18 cellular contexts compared by ENCODE assay signal in the genomic region with DNA sequence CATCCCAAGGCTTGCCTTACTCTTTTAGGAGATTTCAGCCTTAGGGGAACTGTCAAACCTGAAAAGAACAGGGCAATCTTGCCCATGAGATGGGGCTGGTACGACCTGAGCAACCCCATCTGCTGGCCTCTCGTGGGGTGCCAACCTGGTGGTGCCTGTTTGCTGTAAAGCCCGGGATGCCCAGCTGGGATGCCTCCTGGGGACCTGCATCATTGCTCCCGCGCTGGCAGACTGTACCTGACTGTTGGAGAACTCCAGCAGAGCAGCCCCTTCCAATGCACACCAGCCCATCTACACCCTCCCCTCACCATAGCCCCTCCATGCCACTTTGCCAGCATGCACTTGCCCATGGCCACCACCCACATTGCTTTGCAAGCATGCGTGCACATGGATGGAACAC.
A peak's percentile ranks its signal among the peaks of the same experiment; 100 is the strongest.
DNase-seq lines count a peak whose midpoint lies in the region; ATAC-seq, FAIRE-seq and TF ChIP-seq lines count a peak whose summit lies in the region.
"Had no signal": no experiment of that assay in that cellular context is flagged by ENCODE, and none has a peak within 500 bp of the region (broad histone marks: within the 10 kb centered on the region; RNA-seq: fewer than 3 reads in every experiment).

No MANE protein-coding gene starts in this region.

- H3K36me3 ChIP-seq in astrocyte (ENCODE audit: insufficient read depth, low read length) = no peaks in the 10 kb centered on the region
- H3K36me3 ChIP-seq: BE2C had no signal

- no peak overlapping the region for H3K4me3 Mint-ChIP-seq in astrocyte (ENCODE audit: unreplicated experiment)
- H3K4me3 Mint-ChIP-seq: CD4-positive, CD25-positive, alpha-beta regulatory T cell had no signal

- no peaks in the 10 kb centered on the region for H3K9me3 Mint-ChIP-seq in astrocyte (ENCODE audit: unreplicated experiment)

- DNase-seq in A549 (ENCODE audit: low read depth in 1 of 2, low spot score in 1 of 2) (no peak), astrocyte (ENCODE audit: low read depth) (no peak), mesenteric fat pad (ENCODE audit: low spot score) (peak; percentile 76), GM19240 (ENCODE audit: insufficient read length, low spot score) (no peak), cardiac septum (ENCODE audit: low spot score) (no peak), pons (ENCODE audit: low spot score) (no peak)
- DNase-seq: ACHN; BE2C; C1 segment of cervical spinal cord; Caco-2; CD4-positive, CD25-positive, alpha-beta regulatory T cell; GOT3; H7 had no signal

- ATAC-seq in A549 = no peak
- no peak for ATAC-seq in GM21515 (IDR thresholded peaks at IDR 0.05; ENCODE audit: unreplicated experiment)

- H3K27ac ChIP-seq in A549 (no peak overlapping the region), astrocyte (ENCODE audit: low read depth, low read length) (no peak overlapping the region)

- POLR2A ChIA-PET in A549 (lab: Yijun Ruan, JAX) = no interaction called here

- H2AFZ ChIP-seq in astrocyte (ENCODE audit: low read depth, low read length) = no peak overlapping the region

- WGBS in A549 (ENCODE audit: missing lambda C conversion rate) = 6% methylated on average over 6 of the region's 6 CpGs

- H4K20me1 ChIP-seq in astrocyte (ENCODE audit: insufficient read depth, low read length) = no peaks in the 10 kb centered on the region

- TF ChIP-seq RAD21 in A549 (conservative IDR thresholded peaks at IDR 0.05 in 1 of 2, IDR thresholded peaks at IDR 0.05 in 1 of 2) = no peak

- TF ChIP-seq POLR2A in A549 (IDR thresholded peaks at IDR 0.05; ENCODE audit: low read length) = peak; percentile 5; the same call in 1 of the 2 replicates

- no peaks in the 10 kb centered on the region for H3K9me3 ChIP-seq in A549
- no peaks in the 10 kb centered on the region for H3K9me3 ChIP-seq in astrocyte (ENCODE audit: insufficient read depth, low read depth, low read length)
- H3K9me3 ChIP-seq: BE2C, Caco-2 had no signal

- TF ChIP-seq EP300 in A549 (IDR thresholded peaks at IDR 0.05) = no peak

- CTCF ChIA-PET in A549 (lab: Yijun Ruan, JAX) = no interaction called here

- intact Hi-C loops in cardiac septum (cut with DNase I) = no loop called here

- H3K27me3 Mint-ChIP-seq in astrocyte (ENCODE audit: low read depth, unreplicated experiment) = peaks cover 1% of the 10 kb centered on the region
- H3K27me3 Mint-ChIP-seq: CD4-positive, CD25-positive, alpha-beta regulatory T cell had no signal

- no peak for TF ChIP-seq CTCF in A549 (IDR thresholded peaks at IDR 0.05)
- no peak for TF ChIP-seq CTCF in astrocyte (IDR thresholded peaks at IDR 0.05; ENCODE audit: insufficient read depth, low read depth, low read length)

- H3K27ac Mint-ChIP-seq in astrocyte (ENCODE audit: unreplicated experiment) = no peak overlapping the region
- H3K27ac Mint-ChIP-seq: CD4-positive, CD25-positive, alpha-beta regulatory T cell had no signal

- no peak for FAIRE-seq in A549 (lab: Jason Lieb, UNC)
- FAIRE-seq in astrocyte (lab: Jason Lieb, UNC) = no peak
- FAIRE-seq: D721Med, G401.6, GM12891, GM18507 had no signal

- H3K79me2 ChIP-seq in astrocyte (ENCODE audit: insufficient read depth, low read length) = no peaks in the 10 kb centered on the region

- H3K4me1 Mint-ChIP-seq in astrocyte (ENCODE audit: low read depth, unreplicated experiment) = peaks cover 9% of the 10 kb centered on the region
- H3K4me1 Mint-ChIP-seq: CD4-positive, CD25-positive, alpha-beta regulatory T cell had no signal

- H3K4me2 ChIP-seq in A549 (no peak overlapping the region), astrocyte (ENCODE audit: low read length) (peak overlapping the region; percentile 43)

- H3K9ac ChIP-seq in astrocyte (ENCODE audit: low read length) = no peak overlapping the region

- H3K27me3 ChIP-seq in astrocyte (ENCODE audit: insufficient read depth, low read length) = no peaks in the 10 kb centered on the region
- H3K27me3 ChIP-seq: BE2C had no signal

- H3K4me1 ChIP-seq in A549 = no peaks in the 10 kb centered on the region
- peaks cover 7% of the 10 kb centered on the region for H3K4me1 ChIP-seq in astrocyte (ENCODE audit: insufficient read depth, low read length)
- H3K4me1 ChIP-seq: BE2C, Caco-2 had no signal

- no peaks in the 10 kb centered on the region for H3K36me3 Mint-ChIP-seq in astrocyte (ENCODE audit: low read depth, unreplicated experiment)
- H3K36me3 Mint-ChIP-seq: CD4-positive, CD25-positive, alpha-beta regulatory T cell had no signal

- no peak overlapping the region for H3K4me3 ChIP-seq in A549
- H3K4me3 ChIP-seq in astrocyte (ENCODE audit: insufficient read depth, low read depth, low read length) = no peak overlapping the region

TF ChIP-seq in A549, 52 proteins besides CTCF, POLR2A, EP300 and RAD21:
- TF ChIP-seq HOXB13 (CRISPR knock-in tag; IDR thresholded peaks at IDR 0.05; ENCODE audit: low read depth) = no peak
- TF ChIP-seq ZFP36 (IDR thresholded peaks at IDR 0.05; ENCODE audit: borderline replicate concordance, partially characterized antibody) = no peak
